ENCODE assay signal across 22 cellular contexts in genomic region chr10:106540606-106541005, GRCh38.
DNase-seq lines count a peak whose midpoint lies in the region; ATAC-seq and TF ChIP-seq lines count a peak whose summit lies in the region.
"Had no signal": no experiment of that assay in that cellular context is flagged by ENCODE, and none has a peak within 500 bp of the region (broad histone marks: within the 10 kb centered on the region; RNA-seq: fewer than 3 reads in every experiment).

No MANE protein-coding gene starts in this region.

- CTCF ChIA-PET in Panc1 (lab: Charles Lee) = no interaction called here

- no peak overlapping the region for H3K27ac ChIP-seq in Panc1 (ENCODE audit: low read length)
- H3K27ac ChIP-seq in substantia nigra (ENCODE audit: low read depth, low read length, poor library complexity, severe bottlenecking) = no peak overlapping the region
- H3K27ac ChIP-seq: esophagus muscularis mucosa, HL-60, lower lobe of right lung had no signal

- ATAC-seq in Panc1 (peak; percentile 48; the same call in 1 of the 2 replicates), GM18858 (IDR thresholded peaks at IDR 0.05; ENCODE audit: unreplicated experiment) (no peak)
- ATAC-seq: effector memory CD8-positive, alpha-beta T cell; lower lobe of right lung; sciatic nerve had no signal

- H3K36me3 ChIP-seq in Panc1 (ENCODE audit: control insufficient read depth, insufficient read depth, low read length) = no peaks in the 10 kb centered on the region
- H3K36me3 ChIP-seq: esophagus muscularis mucosa, lower lobe of right lung had no signal

- no peaks in the 10 kb centered on the region for H3K27me3 ChIP-seq in Panc1 (ENCODE audit: control insufficient read depth, insufficient read depth, low read length)
- H3K27me3 ChIP-seq: esophagus muscularis mucosa had no signal

- TF ChIP-seq CTCF in Panc1 (IDR thresholded peaks at IDR 0.05) = no peak
- TF ChIP-seq CTCF in cardiac fibroblast (IDR thresholded peaks at IDR 0.05; ENCODE audit: low read depth, low read length) = no peak
- no peak for TF ChIP-seq CTCF in osteocyte (IDR thresholded peaks at IDR 0.05)

- no peaks in the 10 kb centered on the region for H3K4me1 ChIP-seq in Panc1 (ENCODE audit: control insufficient read depth, insufficient read depth, low read length)
- H3K4me1 ChIP-seq: esophagus muscularis mucosa, lower lobe of right lung had no signal

- H3K36me3 Mint-ChIP-seq in osteocyte (ENCODE audit: unreplicated experiment) = no peaks in the 10 kb centered on the region

- H3K4me3 Mint-ChIP-seq in osteocyte (ENCODE audit: unreplicated experiment) = no peak overlapping the region
- H3K4me3 Mint-ChIP-seq: activated naive CD4-positive, alpha-beta T cell treated with anti-CD3 and anti-CD28 coated beads for 36 hours; effector memory CD8-positive, alpha-beta T cell had no signal

- H3K9me3 ChIP-seq in Panc1 (ENCODE audit: control insufficient read depth, insufficient read depth, low read depth, low read length) = no peaks in the 10 kb centered on the region
- H3K9me3 ChIP-seq: esophagus muscularis mucosa, lower lobe of right lung had no signal

- POLR2A ChIA-PET in Panc1 (lab: Charles Lee) = no interaction called here

- H3K4me1 Mint-ChIP-seq in osteocyte (ENCODE audit: unreplicated experiment) = peaks cover 11% of the 10 kb centered on the region

- H3K4me3 ChIP-seq in Panc1 (ENCODE audit: low read depth in 2 of 2, low read length in 2 of 2) (no peak overlapping the region), cardiac fibroblast (replicated peaks in 1 of 2; ENCODE audit: low read depth in 2 of 2, low read length in 2 of 2) (no peak overlapping the region)
- H3K4me3 ChIP-seq: esophagus muscularis mucosa, lower lobe of right lung had no signal

- in situ Hi-C loops in Panc1 (cut with HindIII; ENCODE audit: low pct_unique_long_range_greater_than_20kb, low sequenced_read_pairs) = no loop called here

- DNase-seq in GM03348 (ENCODE audit: low spot score) = peak; percentile 5
- peak; percentile 13 for DNase-seq in Panc1 (ENCODE audit: low read depth, low spot score)
- peak; percentile 52 to 55 for DNase-seq in cardiac fibroblast (ENCODE audit: low read depth in 2 of 2)
- DNase-seq in osteocyte (ENCODE audit: extremely low spot score, unreplicated experiment) = no peak
- DNase-seq in foreskin melanocyte = no peak
- DNase-seq in substantia nigra (lab: John Stamatoyannopoulos, UW) = no peak
- no peak for DNase-seq in DMS 273 treated with DMSO at 0.1 percent for 48 hours (lab: John Stamatoyannopoulos, UW)
- DNase-seq: activated naive CD4-positive, alpha-beta T cell treated with anti-CD3 and anti-CD28 coated beads for 36 hours; effector memory CD8-positive, alpha-beta T cell; glutamatergic neuron; kidney; lower lobe of right lung; NCI-H1105; NCI-H1930; posterior cingulate gyrus; Right ventricle myocardium superior; stimulated activated naive CD4-positive, alpha-beta T cell treated with Interleukin-2 at 50 U/mL for 16 hours; T-helper 9 cell had no signal

- BruUV-seq in Panc1 (replicated peaks; lab: Mats Ljungman, UMichigan) = no TSS peak

- intact Hi-C loops in Panc1 (cut with micrococcal nuclease; ENCODE audit: unreplicated experiment) = no loop called here

- H3K9me3 Mint-ChIP-seq in osteocyte (ENCODE audit: unreplicated experiment) = no peaks in the 10 kb centered on the region

- peaks cover 4% of the 10 kb centered on the region for H3K27me3 Mint-ChIP-seq in osteocyte (ENCODE audit: unreplicated experiment)
- H3K27me3 Mint-ChIP-seq: effector memory CD8-positive, alpha-beta T cell had no signal

- peak overlapping the region; percentile 18 for H3K27ac Mint-ChIP-seq in osteocyte (ENCODE audit: unreplicated experiment)
- H3K27ac Mint-ChIP-seq: activated naive CD4-positive, alpha-beta T cell treated with anti-CD3 and anti-CD28 coated beads for 36 hours; effector memory CD8-positive, alpha-beta T cell had no signal

Comparison
In these comparisons a context has a peak if more than half of its experiments do, and no peak if none do; other contexts are left out.
1. DNase-seq: peak in GM03348 (single experiment), Panc1 (single experiment) and cardiac fibroblast (2 of 2); none in osteocyte (single experiment), foreskin melanocyte (single experiment), substantia nigra (0 of 49) and DMS 273 treated with DMSO at 0.1 percent for 48 hours (single experiment).